In the genomic region with DNA sequence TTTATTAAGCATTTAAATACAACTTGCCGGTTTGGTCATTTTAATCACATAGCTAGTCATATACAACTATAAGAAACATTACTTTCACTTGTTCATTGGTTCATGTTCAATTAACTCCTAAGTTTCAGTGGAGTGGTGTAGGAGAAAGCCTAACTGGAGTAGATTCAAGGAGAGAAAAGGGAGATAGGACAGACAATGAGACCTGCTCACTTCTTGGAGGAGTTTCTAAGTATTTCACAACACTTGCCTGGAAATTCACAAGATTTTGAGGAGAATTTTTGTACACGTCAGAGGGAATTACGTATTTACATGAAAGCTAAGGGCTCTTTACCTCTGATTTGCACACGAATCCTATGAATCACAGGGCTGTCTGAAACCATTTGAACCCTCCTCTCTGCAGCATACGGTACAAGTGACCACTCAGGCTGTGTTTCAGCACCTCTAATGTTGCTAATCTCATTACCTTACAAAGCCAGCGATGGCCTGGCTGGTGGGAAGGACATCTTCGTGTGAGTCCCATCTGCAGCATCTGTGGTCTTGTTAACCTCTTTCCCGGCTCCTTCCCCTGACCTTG, we compare ENCODE assay signal across 6 cellular contexts. TPM values are rescaled to one million over a fixed set of nuclear protein-coding genes. Genes with fewer than 3 reads are reported as not detected.
"Had no signal": no experiment of that assay in that cellular context is flagged by ENCODE, and none has a peak within 500 bp of the region (broad histone marks: within the 10 kb centered on the region; RNA-seq: fewer than 3 reads in every experiment).

No MANE protein-coding gene starts in this region.

RNA-seq across cellular contexts. Expression of gene FAM236A, which starts 1.0 kb away (rescaled TPM):
- total RNA-seq: M059J, PC-3, Peyer's patch, Right ventricle myocardium superior, SJSA1 had no signal
- polyA plus RNA-seq: SK-N-SH had no signal

RNA-seq across cellular contexts. Expression of gene DMRTC1, which starts 6.7 kb away (rescaled TPM):
- total RNA-seq: M059J, PC-3, Peyer's patch, Right ventricle myocardium superior, SJSA1 had no signal
- polyA plus RNA-seq: SK-N-SH had no signal

RNA-seq across cellular contexts. Expression of gene FAM236C, which starts 24.6 kb away (rescaled TPM):
- total RNA-seq: M059J, PC-3, Peyer's patch, Right ventricle myocardium superior, SJSA1 had no signal
- polyA plus RNA-seq: SK-N-SH had no signal
